In the genomic region with DNA sequence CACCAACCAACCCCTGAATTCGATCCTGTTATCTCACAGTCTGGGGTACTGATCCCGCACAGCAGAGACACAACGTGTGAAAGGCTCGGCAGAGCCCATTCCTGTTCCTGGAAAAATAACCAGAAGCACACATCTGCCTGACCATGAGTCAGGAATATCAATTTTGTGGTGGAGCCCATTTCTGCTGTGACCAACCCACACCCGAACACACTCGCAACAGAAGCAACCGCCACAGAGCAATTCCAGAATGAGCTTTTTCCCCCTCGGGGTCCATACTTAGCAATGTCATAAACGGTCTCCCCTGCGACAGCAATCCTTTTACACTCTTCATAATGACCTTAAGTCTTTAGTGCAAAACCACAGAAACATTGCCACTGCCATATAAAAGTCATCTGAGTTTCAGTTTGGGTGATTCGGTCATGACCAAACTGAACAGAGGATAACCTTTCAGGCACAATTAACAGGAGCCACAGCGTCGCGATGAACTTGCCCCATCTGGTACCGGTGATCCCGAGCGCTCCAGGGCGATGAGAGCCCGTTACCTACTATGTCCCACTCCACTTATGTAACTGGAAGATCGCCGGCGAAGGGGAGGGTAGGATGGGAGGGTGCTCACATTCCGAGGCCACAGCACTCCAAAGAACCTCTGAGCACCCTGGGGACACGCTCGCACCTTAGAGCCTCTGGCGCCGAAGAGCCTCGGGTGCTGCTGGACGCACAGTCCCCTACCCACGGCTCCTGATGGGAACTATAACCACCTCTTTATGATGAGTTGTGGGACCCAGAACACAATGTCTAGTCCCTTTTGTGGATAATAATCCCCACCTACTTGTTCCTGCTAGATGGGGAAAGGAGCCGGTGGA, we compare ENCODE assay signal across 8 cellular contexts. TPM values are rescaled to one million over a fixed set of nuclear protein-coding genes. Genes with fewer than 3 reads are reported as not detected.
DNase-seq lines count a peak whose midpoint lies in the region; ATAC-seq and TF ChIP-seq lines count a peak whose summit lies in the region.

No MANE protein-coding gene starts in this region.

- no peaks in the 10 kb centered on the region for H3K36me3 ChIP-seq in SJCRH30
- no peaks in the 10 kb centered on the region for H3K36me3 ChIP-seq in tibial artery

- H3K27ac ChIP-seq in SJCRH30, result peak overlapping the region; percentile 23; the same call in 1 of the 2 replicates
- peak overlapping the region; percentile 99 for H3K27ac ChIP-seq in tibial artery

- intact Hi-C loops in activated CD4-positive, alpha-beta T cell treated with anti-CD3 and anti-CD28 coated beads, Interleukin-2, amount 10 ng/mL, durations not matched to agents 24 days and 14 days (cut with micrococcal nuclease), result loop anchor here (5.0 kb wide), 1 partner anchor 124 kb away; a partner anchor contains a TSS
- intact Hi-C loops in dendritic cell treated with granulocyte-macrophage colony-stimulating factor and Interleukin-4, amounts not matched to agents 40 ng/mL and 50 ng/mL, for 4 days (cut with micrococcal nuclease), result no loop called here
- intact Hi-C loops in tibial artery (cut with DNase I; ENCODE audit: low total_unique reads), result loop anchor here (5.0 kb wide), 1 partner anchor 79 kb away; a partner anchor contains a TSS

- peaks cover 3% of the 10 kb centered on the region for H3K27me3 Mint-ChIP-seq in activated CD4-positive, alpha-beta T cell treated with anti-CD3 and anti-CD28 coated beads, Interleukin-2, amount 10 ng/mL, durations not matched to agents 24 days and 14 days
- H3K27me3 Mint-ChIP-seq in dendritic cell treated with granulocyte-macrophage colony-stimulating factor and Interleukin-4, amounts not matched to agents 40 ng/mL and 50 ng/mL, for 4 days, result peaks cover 3% of the 10 kb centered on the region

- peaks cover 53% of the 10 kb centered on the region for H3K4me1 Mint-ChIP-seq in activated CD4-positive, alpha-beta T cell treated with anti-CD3 and anti-CD28 coated beads, Interleukin-2, amount 10 ng/mL, durations not matched to agents 24 days and 14 days
- H3K4me1 Mint-ChIP-seq in dendritic cell treated with granulocyte-macrophage colony-stimulating factor and Interleukin-4, amounts not matched to agents 40 ng/mL and 50 ng/mL, for 4 days (ENCODE audit: low read depth), result peaks cover 27% of the 10 kb centered on the region

- H3K4me3 Mint-ChIP-seq in activated CD4-positive, alpha-beta T cell treated with anti-CD3 and anti-CD28 coated beads, Interleukin-2, amount 10 ng/mL, durations not matched to agents 24 days and 14 days, result peak overlapping the region; percentile 93
- H3K4me3 Mint-ChIP-seq in dendritic cell treated with granulocyte-macrophage colony-stimulating factor and Interleukin-4, amounts not matched to agents 40 ng/mL and 50 ng/mL, for 4 days, result peak overlapping the region; percentile 81

- H3K4me3 ChIP-seq in SJCRH30, result peak overlapping the region; percentile 78
- peak overlapping the region; percentile 89 to 91 for H3K4me3 ChIP-seq in tibial artery

- H3K4me1 ChIP-seq in SJCRH30 (no peaks in the 10 kb centered on the region), tibial artery (peaks cover 0 to 47% (median 12%) of the 10 kb centered on the region in 4 donors)

- no peak for ATAC-seq in HG03521 (IDR thresholded peaks at IDR 0.05; ENCODE audit: unreplicated experiment)

- peaks cover 10% of the 10 kb centered on the region for H3K36me3 Mint-ChIP-seq in activated CD4-positive, alpha-beta T cell treated with anti-CD3 and anti-CD28 coated beads, Interleukin-2, amount 10 ng/mL, durations not matched to agents 24 days and 14 days (ENCODE audit: low read depth)
- peaks cover 11% of the 10 kb centered on the region for H3K36me3 Mint-ChIP-seq in dendritic cell treated with granulocyte-macrophage colony-stimulating factor and Interleukin-4, amounts not matched to agents 40 ng/mL and 50 ng/mL, for 4 days (ENCODE audit: low read depth)

- no peaks in the 10 kb centered on the region for H3K9me3 Mint-ChIP-seq in activated CD4-positive, alpha-beta T cell treated with anti-CD3 and anti-CD28 coated beads, Interleukin-2, amount 10 ng/mL, durations not matched to agents 24 days and 14 days
- H3K9me3 Mint-ChIP-seq in dendritic cell treated with granulocyte-macrophage colony-stimulating factor and Interleukin-4, amounts not matched to agents 40 ng/mL and 50 ng/mL, for 4 days, result no peaks in the 10 kb centered on the region

- peak; percentile 68 for DNase-seq in activated CD4-positive, alpha-beta T cell treated with anti-CD3 and anti-CD28 coated beads, Interleukin-2, amount 10 ng/mL, durations not matched to agents 24 days and 14 days
- no peak for DNase-seq in activated CD4-positive, alpha-beta T cell treated with anti-CD3 and anti-CD28 coated beads for 1 hour
- DNase-seq in SJCRH30 (no peak), medulla oblongata (ENCODE audit: extremely low spot score) (peak; percentile 37), tibial artery (peak; percentile 24 to 64), NCI-H1436 treated with DMSO at 0.1 percent for 48 hours (lab: John Stamatoyannopoulos, UW) (no peak)

- TF ChIP-seq CTCF in tibial artery (IDR thresholded peaks at IDR 0.05), result no peak

- H3K27me3 ChIP-seq in SJCRH30 (no peaks in the 10 kb centered on the region), tibial artery (no peaks in the 10 kb centered on the region)

- peak overlapping the region; percentile 99 for H3K27ac Mint-ChIP-seq in activated CD4-positive, alpha-beta T cell treated with anti-CD3 and anti-CD28 coated beads, Interleukin-2, amount 10 ng/mL, durations not matched to agents 24 days and 14 days
- H3K27ac Mint-ChIP-seq in dendritic cell treated with granulocyte-macrophage colony-stimulating factor and Interleukin-4, amounts not matched to agents 40 ng/mL and 50 ng/mL, for 4 days, result peak overlapping the region; percentile 74

- H3K9me3 ChIP-seq in SJCRH30 (replicated peaks), result no peaks in the 10 kb centered on the region
- H3K9me3 ChIP-seq in tibial artery, result no peaks in the 10 kb centered on the region

RNA-seq across cellular contexts. Expression of a gene that starts 1.1 kb away (rescaled TPM):
- total RNA-seq in activated CD4-positive, alpha-beta T cell treated with anti-CD3 and anti-CD28 coated beads, Interleukin-2, amount 10 ng/mL, durations not matched to agents 24 days and 14 days, result 55.1 and 58.8 TPM in 2 replicates
- total RNA-seq in SJCRH30 (2014; rRNA removed; shearing (Covaris generic)), result 22.0 and 26.2 TPM in 2 replicates

RNA-seq across cellular contexts. Expression of a gene that starts 47.7 kb away (rescaled TPM):
- not detected in 2 replicates for total RNA-seq in activated CD4-positive, alpha-beta T cell treated with anti-CD3 and anti-CD28 coated beads, Interleukin-2, amount 10 ng/mL, durations not matched to agents 24 days and 14 days
- total RNA-seq in SJCRH30 (2014; rRNA removed; shearing (Covaris generic)), result not detected in 2 replicates

Comparison
In these comparisons a context has a peak if more than half of its experiments do, and no peak if none do; other contexts are left out.
1. DNase-seq: peak in activated CD4-positive, alpha-beta T cell treated with anti-CD3 and anti-CD28 coated beads, Interleukin-2, amount 10 ng/mL, durations not matched to agents 24 days and 14 days (single experiment), medulla oblongata (single experiment) and tibial artery (2 of 2); none in activated CD4-positive, alpha-beta T cell treated with anti-CD3 and anti-CD28 coated beads for 1 hour (single experiment), SJCRH30 (0 of 2) and NCI-H1436 treated with DMSO at 0.1 percent for 48 hours (single experiment).